ENCODE assay signal across 20 cellular contexts in the genomic region with DNA sequence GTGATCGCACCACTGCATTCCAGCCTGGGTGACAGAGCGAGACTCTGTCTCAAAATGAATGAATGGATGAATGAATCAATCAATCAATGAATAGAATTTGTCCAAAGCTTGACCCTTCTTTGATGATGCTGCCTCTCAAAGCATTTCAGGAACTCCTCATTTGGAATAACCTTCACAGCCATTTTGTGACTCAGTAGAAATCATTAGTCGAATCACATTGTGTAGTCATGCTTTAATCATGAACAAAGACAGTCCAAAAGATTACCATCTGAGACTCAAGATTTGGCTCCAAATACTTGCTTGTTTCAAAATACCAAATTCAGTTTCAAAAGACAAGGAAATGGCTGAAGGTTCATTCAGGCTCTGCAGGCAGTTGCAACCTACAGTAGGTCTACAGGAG.
A peak's percentile ranks its signal among the peaks of the same experiment; 100 is the strongest.
DNase-seq lines count a peak whose midpoint lies in the region; ATAC-seq, FAIRE-seq and TF ChIP-seq lines count a peak whose summit lies in the region.
"Had no signal": no experiment of that assay in that cellular context is flagged by ENCODE, and none has a peak within 500 bp of the region (broad histone marks: within the 10 kb centered on the region; RNA-seq: fewer than 3 reads in every experiment).

No MANE protein-coding gene starts in this region.

- CTCF ChIA-PET in mammary epithelial cell (lab: Charles Lee; ENCODE audit: low non-redundant PET) (no interaction called here), MCF 10A (lab: Yijun Ruan, JAX) (no interaction called here)
- CTCF ChIA-PET in activated CD4-positive, alpha-beta T cell treated with anti-CD3 and anti-CD28 coated beads, Interleukin-2, amount 10 ng/mL, durations not matched to agents 7 days and 5 days (lab: Charles Lee), result interaction anchor here (0.8 kb wide), 1 partner anchor 51 kb away, joined by 3 read pairs; no protein-coding TSS in a partner anchor

- BruUV-seq in mammary epithelial cell (replicated peaks; lab: Mats Ljungman, UMichigan) (no TSS peak), MCF 10A (replicated peaks; lab: Mats Ljungman, UMichigan) (no TSS peak)

- TF ChIP-seq CTCF in mammary epithelial cell (conservative IDR thresholded peaks at IDR 0.05 in 1 of 2, IDR thresholded peaks at IDR 0.05 in 1 of 2; ENCODE audit: extremely low read depth in 1 of 2, insufficient read depth in 1 of 2, low read depth in 1 of 2, low read length in 2 of 2) (no peak), MCF 10A (IDR thresholded peaks at IDR 0.05; ENCODE audit: unreplicated experiment) (no peak), bronchial epithelial cell (IDR thresholded peaks at IDR 0.05; ENCODE audit: insufficient read depth, low read length, severe bottlenecking) (no peak), fibroblast of mammary gland (conservative IDR thresholded peaks at IDR 0.05; ENCODE audit: control insufficient read depth, insufficient read depth, low read depth, low read length) (no peak), osteoblast (IDR thresholded peaks at IDR 0.05; ENCODE audit: extremely low read depth, low read depth, low read length) (no peak)

- H3K4me1 Mint-ChIP-seq in MCF 10A (ENCODE audit: insufficient read depth, unreplicated experiment), result no peaks in the 10 kb centered on the region
- H3K4me1 Mint-ChIP-seq in activated CD4-positive, alpha-beta T cell treated with anti-CD3 and anti-CD28 coated beads, Interleukin-2, amount 10 ng/mL, durations not matched to agents 7 days and 5 days, result no peaks in the 10 kb centered on the region
- H3K4me1 Mint-ChIP-seq: GM23338 had no signal

- H4K20me1 ChIP-seq in mammary epithelial cell (ENCODE audit: insufficient read depth, low read length) (no peaks in the 10 kb centered on the region), osteoblast (ENCODE audit: insufficient read depth, low read length) (no peaks in the 10 kb centered on the region)

- no peaks in the 10 kb centered on the region for H3K36me3 ChIP-seq in mammary epithelial cell (ENCODE audit: insufficient read depth, low read length)
- no peaks in the 10 kb centered on the region for H3K36me3 ChIP-seq in bronchial epithelial cell (ENCODE audit: control insufficient read depth, insufficient read depth, low read length)
- no peaks in the 10 kb centered on the region for H3K36me3 ChIP-seq in osteoblast (ENCODE audit: insufficient read depth, low read length)

- no peaks in the 10 kb centered on the region for H3K9me3 ChIP-seq in mammary epithelial cell (replicated peaks; ENCODE audit: insufficient read depth, low read length)
- no peaks in the 10 kb centered on the region for H3K9me3 ChIP-seq in osteoblast (ENCODE audit: low read depth, low read length)
- H3K9me3 ChIP-seq: A549, Caco-2 had no signal

- no peak overlapping the region for H2AFZ ChIP-seq in mammary epithelial cell (ENCODE audit: low read depth, low read length)
- H2AFZ ChIP-seq in osteoblast (ENCODE audit: low read length), result no peak overlapping the region
- H2AFZ ChIP-seq: GM23338 had no signal

- H3K27me3 Mint-ChIP-seq in MCF 10A (ENCODE audit: insufficient read depth, unreplicated experiment), result peaks cover 3% of the 10 kb centered on the region
- peaks cover 20% of the 10 kb centered on the region for H3K27me3 Mint-ChIP-seq in activated CD4-positive, alpha-beta T cell treated with anti-CD3 and anti-CD28 coated beads, Interleukin-2, amount 10 ng/mL, durations not matched to agents 7 days and 5 days

- H3K36me3 Mint-ChIP-seq in MCF 10A (ENCODE audit: insufficient read depth, unreplicated experiment), result peaks cover 4% of the 10 kb centered on the region
- no peaks in the 10 kb centered on the region for H3K36me3 Mint-ChIP-seq in activated CD4-positive, alpha-beta T cell treated with anti-CD3 and anti-CD28 coated beads, Interleukin-2, amount 10 ng/mL, durations not matched to agents 7 days and 5 days (ENCODE audit: low read depth)

- H3K4me2 ChIP-seq in mammary epithelial cell (ENCODE audit: insufficient read depth, low read depth, low read length), result no peak overlapping the region
- no peak overlapping the region for H3K4me2 ChIP-seq in osteoblast (ENCODE audit: insufficient read depth, low read length)
- H3K4me2 ChIP-seq: A549, GM23338 had no signal

- H3K4me3 Mint-ChIP-seq in MCF 10A (ENCODE audit: unreplicated experiment), result no peak overlapping the region
- H3K4me3 Mint-ChIP-seq in activated CD4-positive, alpha-beta T cell treated with anti-CD3 and anti-CD28 coated beads, Interleukin-2, amount 10 ng/mL, durations not matched to agents 7 days and 5 days, result no peak overlapping the region
- H3K4me3 Mint-ChIP-seq: CD4-positive, alpha-beta T cell; GM23338 had no signal

- dilution Hi-C loops in mammary epithelial cell (cut with HindIII; ENCODE audit: low sequenced_read_pairs), result no loop called here

- POLR2A ChIA-PET in MCF 10A (lab: Yijun Ruan, JAX), result no interaction called here
- POLR2A ChIA-PET in activated CD4-positive, alpha-beta T cell treated with anti-CD3 and anti-CD28 coated beads, Interleukin-2, amount 10 ng/mL, durations not matched to agents 7 days and 5 days (lab: Charles Lee), result no interaction called here

- H3K4me3 ChIP-seq in mammary epithelial cell (replicated peaks in 1 of 3; ENCODE audit: insufficient read depth in 1 of 3, low read depth in 2 of 3, low read length in 3 of 3) (no peak overlapping the region), bronchial epithelial cell (ENCODE audit: low read depth, low read length) (no peak overlapping the region), fibroblast of mammary gland (ENCODE audit: control insufficient read depth, low read depth, low read length) (no peak overlapping the region), osteoblast (ENCODE audit: insufficient read depth, low read length) (no peak overlapping the region)
- H3K4me3 ChIP-seq: A549, GM23338 had no signal

- intact Hi-C loops in mammary epithelial cell (cut with micrococcal nuclease) (loop anchor here (10.0 kb wide), 1 partner anchor 115 kb away; no protein-coding TSS in a partner anchor), MCF 10A (cut with micrococcal nuclease) (no loop called here), left ventricle myocardium superior (cut with micrococcal nuclease) (no loop called here)

- no peak overlapping the region for H3K27ac Mint-ChIP-seq in MCF 10A (ENCODE audit: low read depth, unreplicated experiment)
- H3K27ac Mint-ChIP-seq in activated CD4-positive, alpha-beta T cell treated with anti-CD3 and anti-CD28 coated beads, Interleukin-2, amount 10 ng/mL, durations not matched to agents 7 days and 5 days, result no peak overlapping the region
- H3K27ac Mint-ChIP-seq: CD4-positive, alpha-beta T cell; GM23338 had no signal

- ATAC-seq in left ventricle myocardium superior, result no peak
- ATAC-seq in GM18867 (IDR thresholded peaks at IDR 0.05; ENCODE audit: unreplicated experiment), result no peak
- ATAC-seq: A549, GM23338 had no signal

- H3K27me3 ChIP-seq in mammary epithelial cell (ENCODE audit: insufficient read depth, low read length), result no peaks in the 10 kb centered on the region
- H3K27me3 ChIP-seq in bronchial epithelial cell (ENCODE audit: control insufficient read depth, insufficient read depth, low read length), result no peaks in the 10 kb centered on the region
- H3K27me3 ChIP-seq in osteoblast (ENCODE audit: insufficient read depth, low read length), result peaks cover 16% of the 10 kb centered on the region

- WGBS in mammary epithelial cell (ENCODE audit: low coverage, missing lambda C conversion rate), result 44% methylated on average over 2 of the region's 3 CpGs

- H3K9me3 Mint-ChIP-seq in MCF 10A (ENCODE audit: unreplicated experiment), result no peaks in the 10 kb centered on the region
- no peaks in the 10 kb centered on the region for H3K9me3 Mint-ChIP-seq in activated CD4-positive, alpha-beta T cell treated with anti-CD3 and anti-CD28 coated beads, Interleukin-2, amount 10 ng/mL, durations not matched to agents 7 days and 5 days
- H3K9me3 Mint-ChIP-seq: CD4-positive, alpha-beta T cell; GM23338 had no signal

- in situ Hi-C loops in mammary epithelial cell (cut with MboI; ENCODE audit: low sequenced_read_pairs in 2 of 2), result loop anchor here in 1 of 2 donors (25.0 kb wide), 1 partner anchor 183 kb away; the partner anchor contains the start of gene TMEM131

- FAIRE-seq in bronchial epithelial cell (lab: Jason Lieb, UNC), result no peak
- FAIRE-seq: D721Med, H54 had no signal

- peaks cover 7% of the 10 kb centered on the region for H3K4me1 ChIP-seq in mammary epithelial cell (ENCODE audit: insufficient read depth, low read length)
- H3K4me1 ChIP-seq in osteoblast (ENCODE audit: insufficient read depth, low read length), result no peaks in the 10 kb centered on the region
- H3K4me1 ChIP-seq: A549, Caco-2 had no signal

- H3K79me2 ChIP-seq in mammary epithelial cell (ENCODE audit: insufficient read depth, low read length) (no peaks in the 10 kb centered on the region), osteoblast (ENCODE audit: insufficient read depth, low read length) (no peaks in the 10 kb centered on the region)

- H3K27ac ChIP-seq in mammary epithelial cell (ENCODE audit: insufficient read depth, low read depth, low read length), result no peak overlapping the region
- H3K27ac ChIP-seq in osteoblast (ENCODE audit: low read depth, low read length), result no peak overlapping the region
- H3K27ac ChIP-seq: 22Rv1, A549, C4-2B, HL-60 had no signal

- DNase-seq in mammary epithelial cell (peak; percentile 44), MCF 10A (ENCODE audit: unreplicated experiment) (no peak), bronchial epithelial cell (ENCODE audit: low read depth) (peak; percentile 51), fibroblast of mammary gland (ENCODE audit: low read depth) (peak; percentile 3), osteoblast (ENCODE audit: insufficient read length, low spot score, missing footprints) (peak; percentile 77), left ventricle myocardium superior (no peak)
- no peak for DNase-seq in activated CD4-positive, alpha-beta T cell treated with anti-CD3 and anti-CD28 coated beads, Interleukin-2, amount 10 ng/mL, durations not matched to agents 7 days and 5 days
- DNase-seq: AML-193; Caco-2; CD4-positive, alpha-beta T cell; GF-D8; HCEC 1CT had no signal

- H3K9ac ChIP-seq in mammary epithelial cell (ENCODE audit: insufficient read depth, low read length), result no peak overlapping the region

Comparison
In these comparisons a context has a peak if more than half of its experiments do, and no peak if none do; other contexts are left out.
1. DNase-seq: peak in mammary epithelial cell (single experiment), bronchial epithelial cell (single experiment), fibroblast of mammary gland (single experiment) and osteoblast (single experiment); none in MCF 10A (single experiment), activated CD4-positive, alpha-beta T cell treated with anti-CD3 and anti-CD28 coated beads, Interleukin-2, amount 10 ng/mL, durations not matched to agents 7 days and 5 days (single experiment) and left ventricle myocardium superior (single experiment).